Comparison of ENCODE assay signal across 8 cellular contexts in genomic region chr9:18874990-18875389, GRCh38.
DNase-seq lines count a peak whose midpoint lies in the region; ATAC-seq lines count a peak whose summit lies in the region.
"Not testable (repeated sequence)": the region's sequence is repeated elsewhere in the genome, so short reads cannot be mapped to it uniquely, and the experiment has no call there.

No MANE protein-coding gene starts in this region.

- ATAC-seq in GM18498 (IDR thresholded peaks at IDR 0.05; ENCODE audit: unreplicated experiment), result peak; percentile 74
- peak; percentile 88 for ATAC-seq in GM18867 (IDR thresholded peaks at IDR 0.05; ENCODE audit: unreplicated experiment)
- ATAC-seq in GM19395 (IDR thresholded peaks at IDR 0.05; ENCODE audit: unreplicated experiment), result peak; percentile 85
- peak; percentile 83 for ATAC-seq in GM21390 (IDR thresholded peaks at IDR 0.05; ENCODE audit: unreplicated experiment)
- peak; percentile 65 for ATAC-seq in HG02623 (IDR thresholded peaks at IDR 0.05; ENCODE audit: unreplicated experiment)
- ATAC-seq in HG02981 (IDR thresholded peaks at IDR 0.05; ENCODE audit: unreplicated experiment), result peak; percentile 63
- ATAC-seq in HG03378 (IDR thresholded peaks at IDR 0.05; ENCODE audit: unreplicated experiment), result peak; percentile 51

- peaks cover 17% of the 10 kb centered on the region for H3K4me1 Mint-ChIP-seq in activated naive CD4-positive, alpha-beta T cell treated with anti-CD3 and anti-CD28 coated beads, Interleukin-2, amount 10 ng/mL, durations not matched to agents 7 days and 5 days

- not testable (repeated sequence) for H3K4me3 Mint-ChIP-seq in activated naive CD4-positive, alpha-beta T cell treated with anti-CD3 and anti-CD28 coated beads, Interleukin-2, amount 10 ng/mL, durations not matched to agents 7 days and 5 days

- not testable (repeated sequence) for DNase-seq in activated naive CD4-positive, alpha-beta T cell treated with anti-CD3 and anti-CD28 coated beads, Interleukin-2, amount 10 ng/mL, durations not matched to agents 7 days and 5 days

- H3K36me3 Mint-ChIP-seq in activated naive CD4-positive, alpha-beta T cell treated with anti-CD3 and anti-CD28 coated beads, Interleukin-2, amount 10 ng/mL, durations not matched to agents 7 days and 5 days, result not testable (repeated sequence)

- peaks cover 28% of the 10 kb centered on the region for H3K27me3 Mint-ChIP-seq in activated naive CD4-positive, alpha-beta T cell treated with anti-CD3 and anti-CD28 coated beads, Interleukin-2, amount 10 ng/mL, durations not matched to agents 7 days and 5 days

- not testable (repeated sequence) for H3K9me3 Mint-ChIP-seq in activated naive CD4-positive, alpha-beta T cell treated with anti-CD3 and anti-CD28 coated beads, Interleukin-2, amount 10 ng/mL, durations not matched to agents 7 days and 5 days

- CTCF ChIA-PET in activated naive CD4-positive, alpha-beta T cell treated with anti-CD3 and anti-CD28 coated beads, Interleukin-2, amount 10 ng/mL, durations not matched to agents 7 days and 5 days (lab: Charles Lee), result not testable (repeated sequence)

- peak overlapping the region; percentile 4 for H3K27ac Mint-ChIP-seq in activated naive CD4-positive, alpha-beta T cell treated with anti-CD3 and anti-CD28 coated beads, Interleukin-2, amount 10 ng/mL, durations not matched to agents 7 days and 5 days
